In the genomic region with DNA sequence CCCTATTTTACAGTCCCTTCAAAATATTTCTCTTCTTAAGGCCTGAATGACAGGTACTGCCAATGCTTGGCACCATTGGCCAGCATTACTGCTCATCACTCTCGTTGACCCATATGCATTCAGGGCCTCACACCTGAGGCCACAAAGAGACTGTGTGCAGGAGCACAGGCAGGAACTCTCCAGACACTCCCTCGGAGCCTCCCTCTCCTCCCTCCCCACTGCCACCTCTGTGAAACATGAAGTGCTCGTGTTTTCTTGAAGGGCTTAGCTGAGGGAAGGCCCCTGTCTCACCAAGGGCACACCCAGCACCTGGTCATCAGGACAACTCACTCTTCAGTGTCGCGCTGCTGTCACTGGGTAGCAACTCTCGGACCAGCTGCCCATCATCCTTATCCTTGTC, we compare ENCODE assay signal across 31 cellular contexts.
DNase-seq lines count a peak whose midpoint lies in the region; TF ChIP-seq lines count a peak whose summit lies in the region.
"Had no signal": no experiment of that assay in that cellular context is flagged by ENCODE, and none has a peak within 500 bp of the region (broad histone marks: within the 10 kb centered on the region; RNA-seq: fewer than 3 reads in every experiment).

No MANE protein-coding gene starts in this region.

- no peak for TF ChIP-seq EP300 in esophagus muscularis mucosa (IDR thresholded peaks at IDR 0.05)

- WGBS in esophagus muscularis mucosa: 86% methylated on average over 6 of the region's 6 CpGs

- H3K4me1 ChIP-seq in esophagus muscularis mucosa: no peaks in the 10 kb centered on the region
- H3K4me1 ChIP-seq: A549, BE2C, Caco-2 had no signal

- TF ChIP-seq CTCF in esophagus muscularis mucosa (IDR thresholded peaks at IDR 0.05): no peak

- no peaks in the 10 kb centered on the region for H3K36me3 ChIP-seq in esophagus muscularis mucosa
- H3K36me3 ChIP-seq: BE2C, BLaER1 had no signal

- peaks cover 0 to 2% (median 0%) of the 10 kb centered on the region in 4 donors for H3K27me3 ChIP-seq in esophagus muscularis mucosa
- H3K27me3 ChIP-seq: BE2C; BLaER1; BLaER1 treated with 17β-estradiol and CSF1 and Interleukin-3, amounts not matched to agents 10 nM and 100 nM had no signal

- no peaks in the 10 kb centered on the region for H3K9me3 ChIP-seq in esophagus muscularis mucosa
- H3K9me3 ChIP-seq: A549; BE2C; BLaER1; BLaER1 treated with 17β-estradiol and CSF1 and Interleukin-3, amounts not matched to agents 10 nM and 100 nM; Caco-2 had no signal

- no peak for TF ChIP-seq POLR2A in esophagus muscularis mucosa (IDR thresholded peaks at IDR 0.05; ENCODE audit: low read depth)

- DNase-seq in NCI-H146 (lab: John Stamatoyannopoulos, UW) (peak; percentile 53), NCI-H146 treated with DMSO at 0.1 percent for 48 hours (lab: John Stamatoyannopoulos, UW; ENCODE audit: unreplicated experiment) (no peak), NCI-H748 (lab: John Stamatoyannopoulos, UW; ENCODE audit: unreplicated experiment) (peak; percentile 10), NCI-H748 treated with DMSO at 0.1 percent for 48 hours (lab: John Stamatoyannopoulos, UW) (no peak), esophagus muscularis mucosa (ENCODE audit: extremely low spot score) (peak; percentile 88), islet precursor cell (no peak)
- DNase-seq: 8988T; ACHN; AML-193; BE2C; C1 segment of cervical spinal cord; Caco-2; Calu3; CD4-positive, alpha-beta memory T cell; CD4-positive, alpha-beta T cell; CD4-positive, CD25-positive, alpha-beta regulatory T cell; CD8-positive, alpha-beta memory T cell; CD8-positive, alpha-beta T cell; COR-L47; DMS 273 treated with DMSO at 0.1 percent for 48 hours; DMS153; DMS53; DMS79; DMS79 treated with DMSO at 0.1 percent for 48 hours; DND-41; EL had no signal

- H3K4me3 ChIP-seq in esophagus muscularis mucosa: no peak overlapping the region
- H3K4me3 ChIP-seq: A549; BLaER1; BLaER1 treated with 17β-estradiol and CSF1 and Interleukin-3, amounts not matched to agents 10 nM and 100 nM had no signal

- intact Hi-C loops in esophagus muscularis mucosa (cut with DNase I): no loop called here

- H3K27ac ChIP-seq in esophagus muscularis mucosa (replicated peaks in 1 of 4): no peak overlapping the region
- H3K27ac ChIP-seq: 22Rv1; A549; BLaER1; BLaER1 treated with 17β-estradiol and CSF1 and Interleukin-3, amounts not matched to agents 10 nM and 100 nM; C4-2B had no signal

Comparison
In these comparisons a context has a peak if more than half of its experiments do, and no peak if none do; other contexts are left out.
1. DNase-seq: peak in NCI-H146 (single experiment), NCI-H748 (single experiment) and esophagus muscularis mucosa (single experiment); none in NCI-H146 treated with DMSO at 0.1 percent for 48 hours (single experiment), NCI-H748 treated with DMSO at 0.1 percent for 48 hours (single experiment) and islet precursor cell (single experiment).